23 cellular contexts compared by ENCODE assay signal in genomic region chr4:124183926-124184325, GRCh38.
"Had no signal": no experiment of that assay in that cellular context is flagged by ENCODE, and none has a peak within 500 bp of the region (broad histone marks: within the 10 kb centered on the region; RNA-seq: fewer than 3 reads in every experiment).

No MANE protein-coding gene starts in this region.

- ATAC-seq: activated CD8-positive, alpha-beta T cell treated with anti-CD3 and anti-CD28 coated beads, Interleukin-2, amount 10 ng/mL, durations not matched to agents 7 days and 5 days; activated naive CD8-positive, alpha-beta T cell treated with anti-CD3 and anti-CD28 coated beads, Interleukin-2, amount 50 U/mL, for 24 hours; gastroesophageal sphincter; left ventricle myocardium superior; natural killer cell; stimulated activated naive CD8-positive, alpha-beta T cell treated with anti-CD3 and anti-CD28 coated beads, Interleukin-15, Interleukin-2, amounts not matched to agents 100 U/mL and 50 U/mL, for 24 hours; upper lobe of right lung had no signal

- DNase-seq: activated CD4-positive, alpha-beta T cell treated with anti-CD3 and anti-CD28 coated beads for 1 hour; activated CD4-positive, alpha-beta T cell treated with anti-CD3 and anti-CD28 coated beads, Interleukin-2, amount 50 U/mL, for 1 hour; activated CD8-positive, alpha-beta T cell treated with anti-CD3 and anti-CD28 coated beads, Interleukin-2, amount 10 ng/mL, durations not matched to agents 7 days and 5 days; activated gamma-delta T cell; activated naive CD4-positive, alpha-beta T cell treated with anti-CD3 and anti-CD28 coated beads, Interleukin-2, amount 50 U/mL, for 16 hours; activated naive CD8-positive, alpha-beta T cell treated with anti-CD3 and anti-CD28 coated beads, Interleukin-2, amount 50 U/mL, for 24 hours; aorta; caudate nucleus; dermis blood vessel endothelial cell; effector CD8-positive, alpha-beta T cell; head of caudate nucleus; hypothalamus; left ventricle myocardium superior; mammary epithelial cell; natural killer cell; retina; stimulated activated CD4-positive, alpha-beta T cell treated with anti-CD3 and anti-CD28 coated beads, Interleukin-12 subunit alpha, Interleukin-12 subunit beta, amount 100 ng/mL, for 4 hours; stimulated activated CD4-positive, alpha-beta T cell treated with anti-CD3 and anti-CD28 coated beads, Interleukin-4, amount 100 ng/mL, for 4 hours; stimulated activated naive CD8-positive, alpha-beta T cell treated with anti-CD3 and anti-CD28 coated beads, Interleukin-15, Interleukin-2, amounts not matched to agents 100 U/mL and 50 U/mL, for 24 hours; thyroid gland; upper lobe of right lung had no signal

- H3K9me3 ChIP-seq: gastroesophageal sphincter, thyroid gland, upper lobe of right lung had no signal

- FAIRE-seq: islet of Langerhans had no signal

- H3K27me3 ChIP-seq: gastroesophageal sphincter, thyroid gland, upper lobe of right lung had no signal

- H3K4me1 ChIP-seq: thyroid gland, upper lobe of right lung had no signal

- H3K36me3 ChIP-seq: gastroesophageal sphincter, thyroid gland, upper lobe of right lung had no signal

- H3K4me3 ChIP-seq: gastroesophageal sphincter, thyroid gland, upper lobe of right lung had no signal

- H3K27ac ChIP-seq: gastroesophageal sphincter, thyroid gland, upper lobe of right lung had no signal
